ENCODE assay signal across 8 cellular contexts in genomic region chr9:88077071-88077617, GRCh38.
A peak's percentile ranks its signal among the peaks of the same experiment; 100 is the strongest.
DNase-seq lines count a peak whose midpoint lies in the region; ATAC-seq and TF ChIP-seq lines count a peak whose summit lies in the region.

No MANE protein-coding gene starts in this region.

- 71% methylated on average over 20 of the region's 20 CpGs for WGBS in mesenchymal stem cell
- 37% methylated on average over 20 of the region's 20 CpGs; no CpG with 5 or more reads in 1 of the 2 donors for WGBS in transverse colon (ENCODE audit: low coverage in 1 of 2), 2 donors

- in situ Hi-C loops in transverse colon (cut with MboI; ENCODE audit: low pct_ligation_motif_present in 1 of 4, low pct_unique_long_range_greater_than_20kb in 1 of 4, low sequenced_read_pairs in 3 of 4) = loop anchor here in 1 of 4 donors (25.0 kb wide), 2 partner anchors 510 to 935 kb away; no protein-coding TSS in a partner anchor
- in situ Hi-C loops in GM13976 (cut with MboI; ENCODE audit: low sequenced_read_pairs, unreplicated experiment) = no loop called here

- no peaks in the 10 kb centered on the region for H3K79me1 ChIP-seq in mesenchymal stem cell (replicated peaks; ENCODE audit: low read length, poor library complexity, severe bottlenecking)

- no peak for DNase-seq in activated T-cell treated with anti-CD3 and anti-CD28 coated beads, Interleukin-2, amount 50 U/mL, for 72 hours
- no peak for DNase-seq in activated T-cell treated with anti-CD3 and anti-CD28 coated beads, Interleukin-2, amount 50 U/mL, for 1 hour
- peak; percentile 47 for DNase-seq in MCF 10A (ENCODE audit: unreplicated experiment)
- peak; percentile 5 for DNase-seq in mesenchymal stem cell
- DNase-seq in transverse colon = no peak
- no peak for DNase-seq in GM13976 (ENCODE audit: low spot score)
- DNase-seq in stimulated activated CD4-positive, alpha-beta T cell treated with anti-CD3 and anti-CD28 coated beads, Interleukin-12 subunit alpha, Interleukin-12 subunit beta, amount 100 ng/mL, for 4 hours = no peak

- H3K27ac Mint-ChIP-seq in activated T-cell treated with anti-CD3 and anti-CD28 coated beads, Interleukin-2, amount 50 U/mL, for 72 hours = no peak overlapping the region
- H3K27ac Mint-ChIP-seq in MCF 10A (ENCODE audit: low read depth, unreplicated experiment) = peak overlapping the region; percentile 95

- peaks cover 60% of the 10 kb centered on the region for H3K27me3 Mint-ChIP-seq in activated T-cell treated with anti-CD3 and anti-CD28 coated beads, Interleukin-2, amount 50 U/mL, for 72 hours (ENCODE audit: low read depth)
- H3K27me3 Mint-ChIP-seq in MCF 10A (ENCODE audit: insufficient read depth, unreplicated experiment) = no peaks in the 10 kb centered on the region

- no peak for TF ChIP-seq POLR2A in transverse colon (IDR thresholded peaks at IDR 0.05)

- TF ChIP-seq CTCF in MCF 10A (IDR thresholded peaks at IDR 0.05; ENCODE audit: unreplicated experiment) = no peak
- TF ChIP-seq CTCF in transverse colon (IDR thresholded peaks at IDR 0.05) = no peak
- no peak for TF ChIP-seq CTCF in GM13976 (IDR thresholded peaks at IDR 0.05; ENCODE audit: borderline replicate concordance, control extremely low read depth, extremely low read depth, insufficient read depth, missing control alignments)

- peak overlapping the region; percentile 23 to 74 for H3K18ac ChIP-seq in mesenchymal stem cell (ENCODE audit: low read depth in 1 of 2, low read length in 2 of 2)

- H2BK15ac ChIP-seq in mesenchymal stem cell (ENCODE audit: low read depth, poor library complexity, severe bottlenecking) = peak overlapping the region; percentile 92

- H3K4me2 ChIP-seq in mesenchymal stem cell (ENCODE audit: low read length, poor library complexity, severe bottlenecking) = peak overlapping the region; percentile 88

- peaks cover 13% of the 10 kb centered on the region for H3K4me1 ChIP-seq in mesenchymal stem cell (ENCODE audit: control insufficient read depth, insufficient read depth, low read depth, low read length)
- H3K4me1 ChIP-seq in transverse colon = peaks cover 0 to 21% (median 10%) of the 10 kb centered on the region in 4 donors

- intact Hi-C loops in MCF 10A (cut with micrococcal nuclease) = loop anchor here (5.0 kb wide), 1 partner anchor 310 kb away; the partner anchor contains the start of gene SPIN1
- intact Hi-C loops in transverse colon (cut with DNase I; ENCODE audit: low total_unique reads) = no loop called here

- no peaks in the 10 kb centered on the region for H3K9me3 ChIP-seq in mesenchymal stem cell (ENCODE audit: control insufficient read depth, low read length)
- no peaks in the 10 kb centered on the region for H3K9me3 ChIP-seq in transverse colon

- H2AK5ac ChIP-seq in mesenchymal stem cell (ENCODE audit: low read length, severe bottlenecking) = peak overlapping the region; percentile 81

- no peak for TF ChIP-seq EP300 in transverse colon (IDR thresholded peaks at IDR 0.05; ENCODE audit: low read depth)

- H2BK120ac ChIP-seq in mesenchymal stem cell (ENCODE audit: low read depth, low read length) = peak overlapping the region; percentile 36

- H3K4me1 Mint-ChIP-seq in activated T-cell treated with anti-CD3 and anti-CD28 coated beads, Interleukin-2, amount 50 U/mL, for 72 hours (ENCODE audit: low read depth) = peaks cover 17% of the 10 kb centered on the region
- H3K4me1 Mint-ChIP-seq in MCF 10A (ENCODE audit: insufficient read depth, unreplicated experiment) = peaks cover 31% of the 10 kb centered on the region

- BruUV-seq in MCF 10A (replicated peaks; lab: Mats Ljungman, UMichigan) = no TSS peak

- no peak for ATAC-seq in activated T-cell treated with anti-CD3 and anti-CD28 coated beads, Interleukin-2, amount 50 U/mL, for 72 hours (replicated peaks in 1 of 2)
- ATAC-seq in HG03097 (IDR thresholded peaks at IDR 0.05; ENCODE audit: low FRiP score, unreplicated experiment) = no peak

- H3K23ac ChIP-seq in mesenchymal stem cell (ENCODE audit: low read length in 2 of 2) = peak overlapping the region in 1 of 2 experiments; percentile 77

- peak overlapping the region; percentile 83 for H2AFZ ChIP-seq in mesenchymal stem cell (ENCODE audit: low read depth, low read length)

- H3K9me3 Mint-ChIP-seq in activated T-cell treated with anti-CD3 and anti-CD28 coated beads, Interleukin-2, amount 50 U/mL, for 72 hours = no peaks in the 10 kb centered on the region
- peaks cover 6% of the 10 kb centered on the region for H3K9me3 Mint-ChIP-seq in MCF 10A (ENCODE audit: unreplicated experiment)

- peak overlapping the region; percentile 70 for H3K9ac ChIP-seq in mesenchymal stem cell (ENCODE audit: low read length)

- peak overlapping the region in 1 of 2 experiments; percentile 1 for H3K14ac ChIP-seq in mesenchymal stem cell (ENCODE audit: low read length in 2 of 2)

- H3K4me3 ChIP-seq in mesenchymal stem cell (ENCODE audit: insufficient read depth in 1 of 2, low read depth in 1 of 2, low read length in 2 of 2) = peak overlapping the region in 1 of 2 experiments; percentile 86
- H3K4me3 ChIP-seq in transverse colon = peak overlapping the region in 3 of 4 donors; percentile 44 to 75 (median 49)

- peak overlapping the region; percentile 54 for H4K91ac ChIP-seq in mesenchymal stem cell (ENCODE audit: low read length)

- H3K27ac ChIP-seq in mesenchymal stem cell (ENCODE audit: low read length, poor library complexity, severe bottlenecking) = peak overlapping the region; percentile 37
- H3K27ac ChIP-seq in transverse colon = peak overlapping the region; percentile 89 to 92 (median 91)

- peak overlapping the region; percentile 66 for H2BK5ac ChIP-seq in mesenchymal stem cell (ENCODE audit: low read depth, low read length, poor library complexity, severe bottlenecking)

- POLR2A ChIA-PET in MCF 10A (lab: Yijun Ruan, JAX) = interaction anchor here (0.8 to 3.3 kb wide), 11 partner anchors 11 to 318 kb away, joined by 3 to 20 read pairs (median 4); partner anchors contain the start of genes CDK20 and SPIN1

- H3K36me3 Mint-ChIP-seq in activated T-cell treated with anti-CD3 and anti-CD28 coated beads, Interleukin-2, amount 50 U/mL, for 72 hours (ENCODE audit: insufficient read depth in 2 of 2) = no peaks in the 10 kb centered on the region
- H3K36me3 Mint-ChIP-seq in MCF 10A (ENCODE audit: insufficient read depth, unreplicated experiment) = no peaks in the 10 kb centered on the region

- H4K8ac ChIP-seq in mesenchymal stem cell (ENCODE audit: low read length) = peak overlapping the region; percentile 39

- H3K36me3 ChIP-seq in mesenchymal stem cell (ENCODE audit: control insufficient read depth in 1 of 2, insufficient read depth in 2 of 2, low read depth in 1 of 2, low read length in 2 of 2) (no peaks in the 10 kb centered on the region), transverse colon (no peaks in the 10 kb centered on the region)

- H3K27me3 ChIP-seq in mesenchymal stem cell (ENCODE audit: control insufficient read depth in 1 of 2, insufficient read depth in 1 of 2, low read length in 2 of 2) (peaks cover 0 to 25% of the 10 kb centered on the region in 2 experiments), transverse colon (no peaks in the 10 kb centered on the region)

- H3K4me3 Mint-ChIP-seq in activated T-cell treated with anti-CD3 and anti-CD28 coated beads, Interleukin-2, amount 50 U/mL, for 72 hours = peak overlapping the region; percentile 83 to 86
- peak overlapping the region; percentile 85 for H3K4me3 Mint-ChIP-seq in MCF 10A (ENCODE audit: unreplicated experiment)

- CTCF ChIA-PET in MCF 10A (lab: Yijun Ruan, JAX) = interaction anchor here (0.6 to 2.0 kb wide), 10 partner anchors 9 to 502 kb away, joined by 3 to 6 read pairs (median 3); no protein-coding TSS in a partner anchor

- H3K4ac ChIP-seq in mesenchymal stem cell (ENCODE audit: low read depth in 1 of 2, low read length in 2 of 2) = peak overlapping the region in 1 of 2 experiments; percentile 61

- H2BK12ac ChIP-seq in mesenchymal stem cell (ENCODE audit: low read length in 2 of 2) = peak overlapping the region in 1 of 2 experiments; percentile 92

Comparison
In these comparisons a context has a peak if more than half of its experiments do, and no peak if none do; other contexts are left out.
1. DNase-seq: peak in MCF 10A (single experiment) and mesenchymal stem cell (single experiment); none in activated T-cell treated with anti-CD3 and anti-CD28 coated beads, Interleukin-2, amount 50 U/mL, for 72 hours (0 of 2), activated T-cell treated with anti-CD3 and anti-CD28 coated beads, Interleukin-2, amount 50 U/mL, for 1 hour (single experiment), transverse colon (single experiment), GM13976 (single experiment) and stimulated activated CD4-positive, alpha-beta T cell treated with anti-CD3 and anti-CD28 coated beads, Interleukin-12 subunit alpha, Interleukin-12 subunit beta, amount 100 ng/mL, for 4 hours (single experiment).